32 cellular contexts compared by ENCODE assay signal in genomic region chr1:153337980-153338853, GRCh38. TPM values are rescaled to one million over a fixed set of nuclear protein-coding genes. Genes with fewer than 3 reads are reported as not detected.
"Had no signal": no experiment of that assay in that cellular context is flagged by ENCODE, and none has a peak within 500 bp of the region (broad histone marks: within the 10 kb centered on the region; RNA-seq: fewer than 3 reads in every experiment).

No MANE protein-coding gene starts in this region.

- H3K27me3 ChIP-seq: ascending aorta, SJSA1 had no signal

- H3K4me3 Mint-ChIP-seq: activated CD4-positive, alpha-beta T cell treated with anti-CD3 and anti-CD28 coated beads, Interleukin-2, amount 10 ng/mL, durations not matched to agents 24 days and 14 days; activated CD8-positive, alpha-beta T cell treated with anti-CD3 and anti-CD28 coated beads for 36 hours; activated naive CD8-positive, alpha-beta T cell treated with anti-CD3 and anti-CD28 coated beads, Interleukin-2, amount 10 ng/mL, durations not matched to agents 7 days and 5 days; activated T-cell treated with anti-CD3 and anti-CD28 coated beads, Interleukin-2, amount 50 U/mL, for 72 hours; activated T-helper 17 cell treated with anti-CD3 and anti-CD28 coated beads, Interleukin-2, amount 50 U/mL, for 72 hours; T-helper 1 cell treated with Interleukin-12 subunit alpha and Interleukin-12 subunit beta and Interleukin-4 antibody, amounts not matched to agents 30 μg/mL and 1 μg/mL, for 36 hours; T-helper 2 cell treated with Interferon-gamma antibody and Interleukin-4, amounts not matched to agents 5 μg/mL and 100 μg/mL, for 36 hours had no signal

- H3K9me3 Mint-ChIP-seq: activated CD4-positive, alpha-beta T cell treated with anti-CD3 and anti-CD28 coated beads, Interleukin-2, amount 10 ng/mL, durations not matched to agents 24 days and 14 days; activated CD8-positive, alpha-beta T cell treated with anti-CD3 and anti-CD28 coated beads for 36 hours; activated T-helper 17 cell treated with anti-CD3 and anti-CD28 coated beads, Interleukin-2, amount 50 U/mL, for 72 hours; T-helper 1 cell treated with Interleukin-12 subunit alpha and Interleukin-12 subunit beta and Interleukin-4 antibody, amounts not matched to agents 30 μg/mL and 1 μg/mL, for 36 hours; T-helper 2 cell treated with Interferon-gamma antibody and Interleukin-4, amounts not matched to agents 5 μg/mL and 100 μg/mL, for 36 hours had no signal

- H3K4me2 ChIP-seq: SK-N-SH had no signal

- H3K4me1 ChIP-seq: ascending aorta, SJSA1 had no signal

- H3K9me3 ChIP-seq: ascending aorta, SJSA1, SK-N-SH had no signal

- H3K27ac ChIP-seq: ascending aorta, SJSA1 had no signal

- ATAC-seq: activated CD8-positive, alpha-beta T cell treated with anti-CD3 and anti-CD28 coated beads for 36 hours; activated T-cell treated with anti-CD3 and anti-CD28 coated beads, Interleukin-2, amount 50 U/mL, for 72 hours; activated T-helper 17 cell treated with anti-CD3 and anti-CD28 coated beads, Interleukin-2, amount 50 U/mL, for 72 hours; Panc1 had no signal

- H3K4me3 ChIP-seq: ascending aorta, SJSA1 had no signal

- H3K36me3 ChIP-seq: ascending aorta, SJSA1 had no signal

- H3K27ac Mint-ChIP-seq: activated CD4-positive, alpha-beta T cell treated with anti-CD3 and anti-CD28 coated beads, Interleukin-2, amount 10 ng/mL, durations not matched to agents 24 days and 14 days; activated CD8-positive, alpha-beta T cell treated with anti-CD3 and anti-CD28 coated beads for 36 hours; activated naive CD8-positive, alpha-beta T cell treated with anti-CD3 and anti-CD28 coated beads, Interleukin-2, amount 10 ng/mL, durations not matched to agents 7 days and 5 days; activated T-cell treated with anti-CD3 and anti-CD28 coated beads, Interleukin-2, amount 50 U/mL, for 72 hours; activated T-helper 17 cell treated with anti-CD3 and anti-CD28 coated beads, Interleukin-2, amount 50 U/mL, for 72 hours; T-helper 1 cell treated with Interleukin-12 subunit alpha and Interleukin-12 subunit beta and Interleukin-4 antibody, amounts not matched to agents 30 μg/mL and 1 μg/mL, for 36 hours; T-helper 2 cell treated with Interferon-gamma antibody and Interleukin-4, amounts not matched to agents 5 μg/mL and 100 μg/mL, for 36 hours had no signal

- H3K9ac ChIP-seq: SK-N-SH had no signal

- DNase-seq: activated CD4-positive, alpha-beta T cell treated with anti-CD3 and anti-CD28 coated beads, Interleukin-2, amount 50 U/mL, for 4 hours; activated CD8-positive, alpha-beta T cell treated with anti-CD3 and anti-CD28 coated beads for 36 hours; activated effector memory CD4-positive, alpha-beta T cell treated with anti-CD3 and anti-CD28 coated beads, Interleukin-2, amount 50 U/mL, for 16 hours; activated naive CD4-positive, alpha-beta T cell; activated naive CD4-positive, alpha-beta T cell treated with anti-CD3 and anti-CD28 coated beads, Interleukin-2, amount 50 U/mL, for 16 hours; activated naive CD8-positive, alpha-beta T cell treated with anti-CD3 and anti-CD28 coated beads, Interleukin-2, amount 10 ng/mL, durations not matched to agents 7 days and 5 days; activated T-cell treated with anti-CD3 and anti-CD28 coated beads, Interleukin-2, amount 50 U/mL, for 1 hour; activated T-cell treated with anti-CD3 and anti-CD28 coated beads, Interleukin-2, amount 50 U/mL, for 72 hours; amygdala; caudate nucleus; cerebellar nuclear complex; Karpas-422; NCI-H1105 treated with DMSO at 0.1 percent for 48 hours; NCI-H1436; NCI-H1694; NCI-H1930; NCI-H2081 treated with DMSO at 0.1 percent for 48 hours; NCI-H226; NCI-H524 treated with DMSO at 0.1 percent for 48 hours; SHP77; SK-N-SH had no signal

RNA-seq across cellular contexts. Expression of gene PGLYRP4, which starts 10.4 kb away (rescaled TPM):
- total RNA-seq: activated CD4-positive, alpha-beta T cell treated with anti-CD3 and anti-CD28 coated beads, Interleukin-2, amount 10 ng/mL, durations not matched to agents 24 days and 14 days; activated CD8-positive, alpha-beta memory T cell treated with anti-CD3 and anti-CD28 coated beads for 36 hours; activated CD8-positive, alpha-beta T cell treated with anti-CD3 and anti-CD28 coated beads for 36 hours; activated naive CD8-positive, alpha-beta T cell treated with anti-CD3 and anti-CD28 coated beads, Interleukin-2, amount 10 ng/mL, durations not matched to agents 7 days and 5 days; ascending aorta; MCF 10A; NCI-H460; RPMI7951; SJSA1 had no signal

RNA-seq across cellular contexts. Expression of gene S100A9, which starts 19.4 kb away (rescaled TPM):
- total RNA-seq: activated CD4-positive, alpha-beta T cell treated with anti-CD3 and anti-CD28 coated beads, Interleukin-2, amount 10 ng/mL, durations not matched to agents 24 days and 14 days; activated CD8-positive, alpha-beta memory T cell treated with anti-CD3 and anti-CD28 coated beads for 36 hours; activated CD8-positive, alpha-beta T cell treated with anti-CD3 and anti-CD28 coated beads for 36 hours; activated T-cell treated with anti-CD3 and anti-CD28 coated beads, Interleukin-2, amount 50 U/mL, for 72 hours; SJSA1 had no signal

RNA-seq across cellular contexts. Expression of gene PGLYRP3, which starts 25.5 kb away (rescaled TPM):
- total RNA-seq: activated CD4-positive, alpha-beta T cell treated with anti-CD3 and anti-CD28 coated beads, Interleukin-2, amount 10 ng/mL, durations not matched to agents 24 days and 14 days; activated CD8-positive, alpha-beta memory T cell treated with anti-CD3 and anti-CD28 coated beads for 36 hours; activated CD8-positive, alpha-beta T cell treated with anti-CD3 and anti-CD28 coated beads for 36 hours; activated naive CD8-positive, alpha-beta T cell treated with anti-CD3 and anti-CD28 coated beads, Interleukin-2, amount 10 ng/mL, durations not matched to agents 7 days and 5 days; activated T-cell treated with anti-CD3 and anti-CD28 coated beads, Interleukin-2, amount 50 U/mL, for 72 hours; activated T-helper 17 cell treated with anti-CD3 and anti-CD28 coated beads, Interleukin-2, amount 50 U/mL, for 72 hours; ascending aorta; MCF 10A; NCI-H460; RPMI7951; SJSA1 had no signal

RNA-seq across cellular contexts. Expression of gene S100A12, which starts 37.2 kb away (rescaled TPM):
- total RNA-seq: activated CD4-positive, alpha-beta T cell treated with anti-CD3 and anti-CD28 coated beads, Interleukin-2, amount 10 ng/mL, durations not matched to agents 24 days and 14 days; activated CD8-positive, alpha-beta memory T cell treated with anti-CD3 and anti-CD28 coated beads for 36 hours; activated CD8-positive, alpha-beta T cell treated with anti-CD3 and anti-CD28 coated beads for 36 hours; activated naive CD8-positive, alpha-beta T cell treated with anti-CD3 and anti-CD28 coated beads, Interleukin-2, amount 10 ng/mL, durations not matched to agents 7 days and 5 days; activated T-cell treated with anti-CD3 and anti-CD28 coated beads, Interleukin-2, amount 50 U/mL, for 72 hours; activated T-helper 17 cell treated with anti-CD3 and anti-CD28 coated beads, Interleukin-2, amount 50 U/mL, for 72 hours; ascending aorta; MCF 10A; NCI-H460; RPMI7951; SJSA1 had no signal

RNA-seq across cellular contexts. Expression of gene S100A8, which starts 52.7 kb away (rescaled TPM):
- total RNA-seq: activated CD4-positive, alpha-beta T cell treated with anti-CD3 and anti-CD28 coated beads, Interleukin-2, amount 10 ng/mL, durations not matched to agents 24 days and 14 days; activated CD8-positive, alpha-beta memory T cell treated with anti-CD3 and anti-CD28 coated beads for 36 hours; activated CD8-positive, alpha-beta T cell treated with anti-CD3 and anti-CD28 coated beads for 36 hours; activated T-cell treated with anti-CD3 and anti-CD28 coated beads, Interleukin-2, amount 50 U/mL, for 72 hours; activated T-helper 17 cell treated with anti-CD3 and anti-CD28 coated beads, Interleukin-2, amount 50 U/mL, for 72 hours; NCI-H460; SJSA1 had no signal
